In genomic region chr10:114404171-114405010, GRCh38 we compare ENCODE assay signal across 8 cellular contexts. TPM values are rescaled to one million over a fixed set of nuclear protein-coding genes. Genes with fewer than 3 reads are reported as not detected.
A peak's percentile ranks its signal among the peaks of the same experiment; 100 is the strongest.
DNase-seq lines count a peak whose midpoint lies in the region; ATAC-seq and TF ChIP-seq lines count a peak whose summit lies in the region.

A gene with protein sequence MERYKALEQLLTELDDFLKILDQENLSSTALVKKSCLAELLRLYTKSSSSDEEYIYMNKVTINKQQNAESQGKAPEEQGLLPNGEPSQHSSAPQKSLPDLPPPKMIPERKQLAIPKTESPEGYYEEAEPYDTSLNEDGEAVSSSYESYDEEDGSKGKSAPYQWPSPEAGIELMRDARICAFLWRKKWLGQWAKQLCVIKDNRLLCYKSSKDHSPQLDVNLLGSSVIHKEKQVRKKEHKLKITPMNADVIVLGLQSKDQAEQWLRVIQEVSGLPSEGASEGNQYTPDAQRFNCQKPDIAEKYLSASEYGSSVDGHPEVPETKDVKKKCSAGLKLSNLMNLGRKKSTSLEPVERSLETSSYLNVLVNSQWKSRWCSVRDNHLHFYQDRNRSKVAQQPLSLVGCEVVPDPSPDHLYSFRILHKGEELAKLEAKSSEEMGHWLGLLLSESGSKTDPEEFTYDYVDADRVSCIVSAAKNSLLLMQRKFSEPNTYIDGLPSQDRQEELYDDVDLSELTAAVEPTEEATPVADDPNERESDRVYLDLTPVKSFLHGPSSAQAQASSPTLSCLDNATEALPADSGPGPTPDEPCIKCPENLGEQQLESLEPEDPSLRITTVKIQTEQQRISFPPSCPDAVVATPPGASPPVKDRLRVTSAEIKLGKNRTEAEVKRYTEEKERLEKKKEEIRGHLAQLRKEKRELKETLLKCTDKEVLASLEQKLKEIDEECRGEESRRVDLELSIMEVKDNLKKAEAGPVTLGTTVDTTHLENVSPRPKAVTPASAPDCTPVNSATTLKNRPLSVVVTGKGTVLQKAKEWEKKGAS (minus strand): TSS chr10:114404502. CDS start chr10:114404455, 47 bp downstream.

- H3K9me3 ChIP-seq in right atrium auricular region, result no peaks in the 10 kb centered on the region

- TF ChIP-seq CTCF in WTC11 (IDR thresholded peaks at IDR 0.05), result no peak
- no peak for TF ChIP-seq CTCF in right atrium auricular region (IDR thresholded peaks at IDR 0.05)
- TF ChIP-seq CTCF in retinal pigment epithelial cell (conservative IDR thresholded peaks at IDR 0.05; ENCODE audit: low read depth, low read length), result no peak

- POLR2A ChIA-PET in WTC11 (lab: Charles Lee), result interaction anchor here (0.9 to 1.5 kb wide), 2 partner anchors 230 kb away, joined by 3 to 4 read pairs; partner anchors contain the start of gene CCDC186

- ATAC-seq in WTC11 (peak; percentile 43), GM18861 (IDR thresholded peaks at IDR 0.05; ENCODE audit: unreplicated experiment) (no peak)

- H3K27ac Mint-ChIP-seq in WTC11, result no peak within 1 kb of the TSS

- H3K27me3 ChIP-seq in right atrium auricular region, result no peaks in the 10 kb centered on the region

- no peaks in the 10 kb centered on the region for H3K36me3 ChIP-seq in right atrium auricular region

- CTCF ChIA-PET in WTC11 (lab: Charles Lee), result interaction anchor here (0.6 to 4.2 kb wide), 15 partner anchors 8 to 475 kb away, joined by 3 to 106 read pairs (median 5); partner anchors contain the start of gene FHIP2A

- peak; percentile 40 for DNase-seq in NCI-H146 (lab: John Stamatoyannopoulos, UW)
- DNase-seq in NCI-H146 treated with DMSO at 0.1 percent for 48 hours (lab: John Stamatoyannopoulos, UW; ENCODE audit: unreplicated experiment), result no peak
- DNase-seq in WTC11 (ENCODE audit: low spot score), result peak; percentile 37
- DNase-seq in right atrium auricular region (ENCODE audit: low spot score), result no peak
- no peak for DNase-seq in retinal pigment epithelial cell (ENCODE audit: low read depth)
- DNase-seq in activated CD4-positive, CD25-positive, alpha-beta regulatory T cell (lab: John Stamatoyannopoulos, UW), result no peak
- DNase-seq in hippocampal formation (lab: John Stamatoyannopoulos, UW), result no peak

- H3K4me1 ChIP-seq in right atrium auricular region, result peaks cover 0 to 41% of the 10 kb centered on the region in 2 donors

- peaks cover 40% of the 10 kb centered on the region for H3K4me1 Mint-ChIP-seq in WTC11

- no peaks in the 10 kb centered on the region for H3K36me3 Mint-ChIP-seq in WTC11

- H3K9me3 Mint-ChIP-seq in WTC11, result peaks cover 5% of the 10 kb centered on the region

- H3K27me3 Mint-ChIP-seq in WTC11 (ENCODE audit: low read depth), result peaks cover 63% of the 10 kb centered on the region

- peak within 1 kb of the TSS; percentile 51 to 56 for H3K4me3 ChIP-seq in right atrium auricular region
- peak within 1 kb of the TSS; percentile 29 for H3K4me3 ChIP-seq in retinal pigment epithelial cell (ENCODE audit: low read length)

- peak within 1 kb of the TSS; percentile 53 to 67 for H3K27ac ChIP-seq in right atrium auricular region

- H3K4me3 Mint-ChIP-seq in WTC11, result peak within 1 kb of the TSS; percentile 88

TF ChIP-seq in WTC11, 78 proteins besides CTCF, POLR2A, EP300 and RAD21:
- TF ChIP-seq ZSCAN18 (CRISPR knock-in tag; IDR thresholded peaks at IDR 0.05) (no peak), FOXP1 (CRISPR knock-in tag; IDR thresholded peaks at IDR 0.05; ENCODE audit: borderline replicate concordance) (0 out of 2 replicates have a peak, but pooled peaks have one; percentile 21), MYBL2 (CRISPR knock-in tag; IDR thresholded peaks at IDR 0.05) (0 out of 2 replicates have a peak, but pooled peaks have one; percentile 36), NR3C1 (CRISPR knock-in tag; conservative IDR thresholded peaks at IDR 0.05; ENCODE audit: low read depth) (no peak), MLX (CRISPR knock-in tag; IDR thresholded peaks at IDR 0.05) (peak; percentile 24; the same call in 1 of the 2 replicates), GTF2I (CRISPR knock-in tag; conservative IDR thresholded peaks at IDR 0.05) (0 out of 2 replicates have a peak, but pooled peaks have one; percentile 11)

RNA-seq across cellular contexts. Expression of the gene that starts here (rescaled TPM):
- total RNA-seq in WTC11 (2021) (3.6 to 5.0 TPM (median 4.5 TPM) in 3 replicates), right atrium auricular region (1 to 10 TPM; 5.8 to 6.3 TPM)

Comparison
In these comparisons a context has a peak if more than half of its experiments do, and no peak if none do; other contexts are left out.
1. DNase-seq: peak in NCI-H146 (single experiment) and WTC11 (single experiment); none in NCI-H146 treated with DMSO at 0.1 percent for 48 hours (single experiment), right atrium auricular region (single experiment), retinal pigment epithelial cell (single experiment), activated CD4-positive, CD25-positive, alpha-beta regulatory T cell (0 of 4) and hippocampal formation (0 of 2).